ENCODE assay signal across 8 cellular contexts in the genomic region with DNA sequence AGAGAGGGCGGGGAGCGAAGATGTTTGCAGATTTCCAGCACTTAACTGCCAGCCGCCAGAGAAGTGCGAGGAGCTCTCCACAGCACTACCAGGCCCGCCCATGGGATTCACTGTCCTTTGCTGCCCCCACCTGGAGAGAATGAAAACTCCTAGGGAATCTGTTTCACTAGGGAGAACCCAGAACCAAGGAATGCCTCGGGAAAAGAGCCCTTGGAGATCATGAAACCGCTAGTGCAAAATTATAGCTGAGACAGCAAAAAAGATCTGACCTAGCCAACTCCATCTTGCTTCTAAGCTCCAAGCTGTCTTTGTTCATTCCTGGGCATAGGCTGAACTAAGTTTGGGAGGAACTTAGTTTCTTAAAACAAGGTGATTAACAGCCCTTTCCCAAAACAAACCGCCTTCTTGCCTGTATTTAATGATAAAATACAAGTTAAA.
DNase-seq lines count a peak whose midpoint lies in the region; ATAC-seq and TF ChIP-seq lines count a peak whose summit lies in the region.

No MANE protein-coding gene starts in this region.

- TF ChIP-seq CTCF in uterus (IDR thresholded peaks at IDR 0.05) = peak; percentile 81 to 87 (median 86)

- H3K9me3 Mint-ChIP-seq in activated naive CD8-positive, alpha-beta T cell treated with anti-CD3 and anti-CD28 coated beads for 36 hours = no peaks in the 10 kb centered on the region

- peaks cover 15% of the 10 kb centered on the region for H3K4me1 Mint-ChIP-seq in activated naive CD8-positive, alpha-beta T cell treated with anti-CD3 and anti-CD28 coated beads for 36 hours

- H3K4me3 Mint-ChIP-seq in activated naive CD8-positive, alpha-beta T cell treated with anti-CD3 and anti-CD28 coated beads for 36 hours = no peak overlapping the region

- H3K4me1 ChIP-seq in uterus = no peaks in the 10 kb centered on the region

- intact Hi-C loops in Right ventricle myocardium superior (cut with DNase I) (no loop called here), posterior vena cava (cut with DNase I) (no loop called here), uterus (cut with DNase I; ENCODE audit: low total_unique reads) (no loop called here)

- no peaks in the 10 kb centered on the region for H3K36me3 ChIP-seq in uterus

- H3K4me3 ChIP-seq in uterus = no peak overlapping the region

- no peak overlapping the region for H3K27ac Mint-ChIP-seq in activated naive CD8-positive, alpha-beta T cell treated with anti-CD3 and anti-CD28 coated beads for 36 hours

- H3K36me3 Mint-ChIP-seq in activated naive CD8-positive, alpha-beta T cell treated with anti-CD3 and anti-CD28 coated beads for 36 hours = no peaks in the 10 kb centered on the region

- H3K9me3 ChIP-seq in uterus = no peaks in the 10 kb centered on the region

- peak; percentile 54 for ATAC-seq in GM19043 (IDR thresholded peaks at IDR 0.05; ENCODE audit: low read depth, unreplicated experiment)
- ATAC-seq in Right ventricle myocardium superior (ENCODE audit: poor library complexity) = peak; percentile 95

- H3K27ac ChIP-seq in uterus = no peak overlapping the region

- TF ChIP-seq POLR2A in uterus (IDR thresholded peaks at IDR 0.05) = no peak

- peak; percentile 85 for DNase-seq in A172 (ENCODE audit: low spot score)
- peak; percentile 67 for DNase-seq in NCI-H1417 treated with DMSO at 0.1 percent for 48 hours (lab: John Stamatoyannopoulos, UW)
- peak; percentile 88 to 94 for DNase-seq in SW 1271 (lab: John Stamatoyannopoulos, UW)
- DNase-seq in activated naive CD8-positive, alpha-beta T cell treated with anti-CD3 and anti-CD28 coated beads for 36 hours = peak; percentile 63
- peak; percentile 74 for DNase-seq in Right ventricle myocardium superior
- DNase-seq in posterior vena cava (ENCODE audit: low spot score) = peak; percentile 86
- DNase-seq in uterus = peak; percentile 74 to 87

- peaks cover 12% of the 10 kb centered on the region for H3K27me3 Mint-ChIP-seq in activated naive CD8-positive, alpha-beta T cell treated with anti-CD3 and anti-CD28 coated beads for 36 hours

- no peaks in the 10 kb centered on the region for H3K27me3 ChIP-seq in uterus
